26 cellular contexts compared by ENCODE assay signal in the genomic region with DNA sequence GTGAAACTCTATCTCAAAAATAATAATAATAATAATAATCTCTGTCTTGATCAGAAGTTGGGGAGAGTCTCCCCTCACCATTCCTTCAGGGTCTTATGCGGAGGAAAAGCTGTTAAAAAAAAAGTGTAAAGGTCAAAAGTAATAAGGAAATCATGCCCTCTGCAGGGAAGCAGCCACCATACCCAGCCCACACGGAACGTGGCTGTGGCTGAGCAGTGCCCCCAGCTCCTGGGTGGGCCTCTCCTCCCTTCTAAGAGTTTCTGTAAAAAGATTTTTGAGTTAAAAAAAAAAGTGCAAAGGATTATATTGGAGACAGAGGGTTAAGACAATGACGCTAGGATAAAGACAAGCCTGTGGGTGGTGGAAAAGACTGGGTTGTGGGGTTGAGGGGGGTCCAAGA. TPM values are rescaled to one million over a fixed set of nuclear protein-coding genes. Genes with fewer than 3 reads are reported as not detected.
A peak's percentile ranks its signal among the peaks of the same experiment; 100 is the strongest.
DNase-seq lines count a peak whose midpoint lies in the region; ATAC-seq, FAIRE-seq and TF ChIP-seq lines count a peak whose summit lies in the region.
"Had no signal": no experiment of that assay in that cellular context is flagged by ENCODE, and none has a peak within 500 bp of the region (broad histone marks: within the 10 kb centered on the region; RNA-seq: fewer than 3 reads in every experiment).

No MANE protein-coding gene starts in this region.

- no peaks in the 10 kb centered on the region for H3K9me3 ChIP-seq in HepG2 (ENCODE audit: low read length)
- H3K9me3 ChIP-seq in right lobe of liver: no peaks in the 10 kb centered on the region
- no peaks in the 10 kb centered on the region for H3K9me3 ChIP-seq in endodermal cell (ENCODE audit: control insufficient read depth, low read length)
- H3K9me3 ChIP-seq: Caco-2 had no signal

- H3K4me3 Mint-ChIP-seq in endodermal cell: no peak overlapping the region
- no peak overlapping the region for H3K4me3 Mint-ChIP-seq in stimulated activated memory B cell treated with anti-CD40 and anti-IgM and Interleukin-4, amounts not matched to agents 10 μg/mL and 1 μg/mL and 100 μg/mL, for 72 hours
- H3K4me3 Mint-ChIP-seq: B cell; CD8-positive, alpha-beta T cell had no signal

- H3K27ac ChIP-seq in HepG2 (ENCODE audit: extremely low read length, insufficient read depth, low read length) (no peak overlapping the region), right lobe of liver (no peak overlapping the region), endodermal cell (ENCODE audit: low read depth, low read length) (no peak overlapping the region)
- H3K27ac ChIP-seq: 22Rv1, C4-2B had no signal

- H2AFZ ChIP-seq in HepG2 (ENCODE audit: low read length): no peak overlapping the region

- no peaks in the 10 kb centered on the region for H3K36me3 ChIP-seq in HepG2 (replicated peaks in 1 of 2; ENCODE audit: control insufficient read depth in 1 of 2, insufficient read depth in 2 of 2, low read length in 2 of 2)
- H3K36me3 ChIP-seq in right lobe of liver: no peaks in the 10 kb centered on the region
- no peaks in the 10 kb centered on the region for H3K36me3 ChIP-seq in endodermal cell (ENCODE audit: control insufficient read depth, insufficient read depth, low read length)

- peaks cover 7% of the 10 kb centered on the region for H3K9me3 Mint-ChIP-seq in endodermal cell
- no peaks in the 10 kb centered on the region for H3K9me3 Mint-ChIP-seq in stimulated activated memory B cell treated with anti-CD40 and anti-IgM and Interleukin-4, amounts not matched to agents 10 μg/mL and 1 μg/mL and 100 μg/mL, for 72 hours
- H3K9me3 Mint-ChIP-seq: CD8-positive, alpha-beta T cell had no signal

- in situ Hi-C loops in HepG2 (cut with HindIII; ENCODE audit: extremely low pct_ligation_motif_present, low pct_unique_long_range_greater_than_20kb): no loop called here

- peaks cover 78% of the 10 kb centered on the region for H3K4me1 ChIP-seq in HepG2 (ENCODE audit: insufficient read depth, low read length)
- peaks cover 0 to 20% (median 0%) of the 10 kb centered on the region in 4 donors for H3K4me1 ChIP-seq in right lobe of liver
- H3K4me1 ChIP-seq in endodermal cell (ENCODE audit: control insufficient read depth, insufficient read depth, low read length): no peaks in the 10 kb centered on the region

- TF ChIP-seq CTCF in HepG2 (CRISPR knock-in tag; IDR thresholded peaks at IDR 0.05): no peak
- TF ChIP-seq CTCF in right lobe of liver (IDR thresholded peaks at IDR 0.05): no peak
- no peak for TF ChIP-seq CTCF in endodermal cell (conservative IDR thresholded peaks at IDR 0.05)

- peak overlapping the region; percentile 66 for H3K27ac Mint-ChIP-seq in endodermal cell
- H3K27ac Mint-ChIP-seq in stimulated activated memory B cell treated with anti-CD40 and anti-IgM and Interleukin-4, amounts not matched to agents 10 μg/mL and 1 μg/mL and 100 μg/mL, for 72 hours: peak overlapping the region; percentile 22
- H3K27ac Mint-ChIP-seq: B cell; CD8-positive, alpha-beta T cell had no signal

- BruUV-seq in HepG2 (replicated peaks; lab: Mats Ljungman, UMichigan): no TSS peak

- H3K4me3 ChIP-seq in HepG2 (replicated peaks in 1 of 3; ENCODE audit: insufficient read depth in 1 of 3, low read depth in 2 of 3, low read length in 3 of 3) (no peak overlapping the region), right lobe of liver (no peak overlapping the region), endodermal cell (ENCODE audit: low read length) (no peak overlapping the region)
- H3K4me3 ChIP-seq: GM12878, K562 had no signal

- no peaks in the 10 kb centered on the region for H3K36me3 Mint-ChIP-seq in endodermal cell (ENCODE audit: low read depth)
- H3K36me3 Mint-ChIP-seq in stimulated activated memory B cell treated with anti-CD40 and anti-IgM and Interleukin-4, amounts not matched to agents 10 μg/mL and 1 μg/mL and 100 μg/mL, for 72 hours: no peaks in the 10 kb centered on the region
- H3K36me3 Mint-ChIP-seq: CD8-positive, alpha-beta T cell had no signal

- TF ChIP-seq EP300 in HepG2 (IDR thresholded peaks at IDR 0.05; ENCODE audit: low read depth in 2 of 2, low read length in 2 of 2) (no peak), HepG2 (CRISPR knock-in tag; IDR thresholded peaks at IDR 0.05; ENCODE audit: borderline replicate concordance) (no peak)

- POLR2A ChIA-PET in HepG2 (lab: Yijun Ruan, JAX): interaction anchor here (2.6 to 7.5 kb wide), 2 partner anchors 11 to 29 kb away, joined by 25 to 89 read pairs; partner anchors contain the start of gene ITCH

- H3K4me1 Mint-ChIP-seq in endodermal cell: peaks cover 16% of the 10 kb centered on the region
- peaks cover 18% of the 10 kb centered on the region for H3K4me1 Mint-ChIP-seq in stimulated activated memory B cell treated with anti-CD40 and anti-IgM and Interleukin-4, amounts not matched to agents 10 μg/mL and 1 μg/mL and 100 μg/mL, for 72 hours

- ATAC-seq in HepG2 (no peak), right lobe of liver (no peak), HG02642 (IDR thresholded peaks at IDR 0.05; ENCODE audit: poor library complexity, unreplicated experiment) (no peak), HG02678 (IDR thresholded peaks at IDR 0.05; ENCODE audit: unreplicated experiment) (no peak), HG02623 (IDR thresholded peaks at IDR 0.05; ENCODE audit: unreplicated experiment) (no peak)
- no peak for ATAC-seq in stimulated activated memory B cell treated with anti-CD40 and anti-IgM and Interleukin-4, amounts not matched to agents 10 μg/mL and 1 μg/mL and 100 μg/mL, for 72 hours
- ATAC-seq: CD8-positive, alpha-beta T cell; GM12878; K562; SK-N-SH treated with all-trans-retinoic acid at 6 μM for 48 hours had no signal

- no peaks in the 10 kb centered on the region for H3K27me3 Mint-ChIP-seq in endodermal cell (ENCODE audit: insufficient read depth)
- no peaks in the 10 kb centered on the region for H3K27me3 Mint-ChIP-seq in stimulated activated memory B cell treated with anti-CD40 and anti-IgM and Interleukin-4, amounts not matched to agents 10 μg/mL and 1 μg/mL and 100 μg/mL, for 72 hours
- H3K27me3 Mint-ChIP-seq: B cell had no signal

- FAIRE-seq in HepG2 (lab: Jason Lieb, UNC): no peak
- FAIRE-seq: GM12878, H1, K562 had no signal

- 91% methylated on average over 4 of the region's 4 CpGs for WGBS in HepG2 (ENCODE audit: low lambda C conversion rate)
- 88% methylated on average over 4 of the region's 4 CpGs for WGBS in right lobe of liver (ENCODE audit: insufficient coverage, low coverage, low lambda C conversion rate, missing lambda C conversion rate)
- WGBS in endodermal cell (ENCODE audit: insufficient coverage in 1 of 2, insufficient read length in 1 of 2), 2 experiments: 88 to 96% methylated on average over 2 to 4 of the region's 4 CpGs

- CTCF ChIA-PET in HepG2 (lab: Yijun Ruan, JAX; ENCODE audit: low intra/inter-chr PET ratio, low total read pairs): no interaction called here

- H3K27me3 ChIP-seq in HepG2 (ENCODE audit: control insufficient read depth in 1 of 2, insufficient read depth in 2 of 2, low read length in 2 of 2) (no peaks in the 10 kb centered on the region), right lobe of liver (no peaks in the 10 kb centered on the region), endodermal cell (ENCODE audit: control insufficient read depth, insufficient read depth, low read length, poor library complexity, severe bottlenecking) (no peaks in the 10 kb centered on the region)

- H4K20me1 ChIP-seq in HepG2 (ENCODE audit: insufficient read depth, low read length): no peaks in the 10 kb centered on the region

- TF ChIP-seq POLR2A in HepG2 (IDR thresholded peaks at IDR 0.05; ENCODE audit: insufficient read depth in 1 of 2, low read depth in 2 of 2, low read length in 2 of 2) (no peak), right lobe of liver (IDR thresholded peaks at IDR 0.05) (no peak)

- H3K79me2 ChIP-seq in HepG2 (ENCODE audit: insufficient read depth, low read length): no peaks in the 10 kb centered on the region

- DNase-seq in HepG2 (ENCODE audit: low spot score) (no peak), right lobe of liver (no peak), endodermal cell (no peak), RKO (ENCODE audit: low spot score) (no peak)
- DNase-seq: Caco-2; CD8-positive, alpha-beta T cell; DMS79; EL; GDM1; HCEC 1CT; NCI-H2029; NCI-H446 treated with DMSO at 0.1 percent for 48 hours; NCI-H526; NCI-H82; NK-92 treated with Interleukin-12 subunit alpha and Interleukin-12 subunit beta, amount 100 ng/mL, for 24 hours had no signal

- intact Hi-C loops in HepG2 (cut with micrococcal nuclease; ENCODE audit: unreplicated experiment) (loop anchor here (5.0 kb wide), 1 partner anchor 74 kb away; no protein-coding TSS in a partner anchor), right lobe of liver (cut with DNase I) (no loop called here)

- TF ChIP-seq RAD21 in HepG2 (CRISPR knock-in tag; IDR thresholded peaks at IDR 0.05): no peak

- H3K4me2 ChIP-seq in HepG2 (ENCODE audit: low read depth, low read length): no peak overlapping the region

- no peak overlapping the region for H3K9ac ChIP-seq in HepG2 (ENCODE audit: insufficient read depth, low read depth, low read length)
- no peak overlapping the region for H3K9ac ChIP-seq in endodermal cell (ENCODE audit: extremely low read depth, low read length, poor library complexity, severe bottlenecking)

RNA-seq across cellular contexts. Expression of gene ITCH, which starts 29.3 kb away (rescaled TPM):
- total RNA-seq in HepG2 (2016; rRNA removed; fragmentation: Illumina TruSeq; extraction: Trizol) (112 and 162 TPM in 2 replicates), right lobe of liver (10 to 100 TPM; 32.8 to 71.4 (median 44.1) TPM), endodermal cell (10 to 100 TPM; 65.1 to 84.4 TPM)
- total RNA-seq in HepG2 (2016; cell fraction: cytosol; rRNA removed; fragmentation: Illumina TruSeq; extraction: Trizol; ENCODE audit: low read depth): 73.1 and 80.6 TPM in 2 replicates
- total RNA-seq in HepG2 (2016; cell fraction: insoluble cytoplasmic fraction; rRNA removed; fragmentation: Illumina TruSeq; extraction: Trizol): 111 and 151 TPM in 2 replicates
- 75.4 and 81.7 TPM in 2 replicates for total RNA-seq in HepG2 (2016; cell fraction: membrane; rRNA removed; fragmentation: Illumina TruSeq; extraction: Trizol)
- total RNA-seq in HepG2 (2016; cell fraction: nucleus; rRNA removed; fragmentation: Illumina TruSeq; extraction: Trizol): 124 and 131 TPM in 2 replicates
- 17.4 and 20.5 TPM in 2 replicates for polyA plus RNA-seq in HepG2 (2011; rRNA removed)
- 7.4 and 12.7 TPM in 2 replicates for polyA plus RNA-seq in HepG2 (2011; cell fraction: cytosol; rRNA removed)
- 12.2 and 17.3 TPM in 2 replicates for polyA plus RNA-seq in HepG2 (2011; cell fraction: nucleus; rRNA removed)
- polyA plus RNA-seq in HepG2 (2012): 44.6 and 45.2 TPM in 2 replicates
- polyA plus RNA-seq in HepG2 (2016; cell fraction: cytosol; fragmentation: Illumina TruSeq; extraction: Trizol; ENCODE audit: low read depth): 5.3 and 6.3 TPM in 2 replicates
- 65.3 and 70.7 TPM in 2 replicates for polyA plus RNA-seq in HepG2 (2016; cell fraction: insoluble cytoplasmic fraction; fragmentation: Illumina TruSeq; extraction: Trizol; ENCODE audit: low read depth)
- 15.2 and 15.3 TPM in 2 replicates for polyA plus RNA-seq in HepG2 (2016; cell fraction: membrane; fragmentation: Illumina TruSeq; extraction: Trizol; ENCODE audit: low read depth)
- 55.0 and 61.2 TPM in 2 replicates for polyA plus RNA-seq in HepG2 (2016; cell fraction: nucleus; fragmentation: Illumina TruSeq; extraction: Trizol; ENCODE audit: insufficient read depth, low read depth)
- 30.6 and 37.6 TPM in 2 replicates for polyA minus RNA-seq in HepG2 (2011; rRNA and poly(A)+ RNA removed; ENCODE audit: low replicate concordance)
- 38.7 and 40.1 TPM in 2 replicates for polyA minus RNA-seq in HepG2 (2011; cell fraction: cytosol; rRNA and poly(A)+ RNA removed)
- 79.4 and 86.2 TPM in 2 replicates for polyA minus RNA-seq in HepG2 (2011; cell fraction: nucleus; rRNA and poly(A)+ RNA removed)
- 39.3 TPM for polyA plus RNA-seq in endodermal cell (2013, experiment 1 of 2)
- polyA plus RNA-seq in endodermal cell (2013, experiment 2 of 2): 37.1 TPM

RNA-seq across cellular contexts. Expression of gene AHCY, which starts 30.6 kb away (rescaled TPM):
- total RNA-seq in HepG2 (2016; rRNA removed; fragmentation: Illumina TruSeq; extraction: Trizol) (407 and 447 TPM in 2 replicates), right lobe of liver (100 to 1,000 TPM in 5 of 6 experiments, 10 to 100 TPM in 1; 66.5 to 142 (median 111) TPM), endodermal cell (100 to 1,000 TPM; 271 to 350 TPM)
- total RNA-seq in HepG2 (2016; cell fraction: cytosol; rRNA removed; fragmentation: Illumina TruSeq; extraction: Trizol; ENCODE audit: low read depth): 184 and 192 TPM in 2 replicates
- 393 and 407 TPM in 2 replicates for total RNA-seq in HepG2 (2016; cell fraction: insoluble cytoplasmic fraction; rRNA removed; fragmentation: Illumina TruSeq; extraction: Trizol)
- 419 and 431 TPM in 2 replicates for total RNA-seq in HepG2 (2016; cell fraction: membrane; rRNA removed; fragmentation: Illumina TruSeq; extraction: Trizol)
- total RNA-seq in HepG2 (2016; cell fraction: nucleus; rRNA removed; fragmentation: Illumina TruSeq; extraction: Trizol): 242 and 265 TPM in 2 replicates
- 419 and 492 TPM in 2 replicates for polyA plus RNA-seq in HepG2 (2011; rRNA removed)
- polyA plus RNA-seq in HepG2 (2011; cell fraction: cytosol; rRNA removed): 522 and 613 TPM in 2 replicates
- 339 and 378 TPM in 2 replicates for polyA plus RNA-seq in HepG2 (2011; cell fraction: nucleus; rRNA removed)
- 339 and 364 TPM in 2 replicates for polyA plus RNA-seq in HepG2 (2012)
- 232 and 234 TPM in 2 replicates for polyA plus RNA-seq in HepG2 (2016; cell fraction: cytosol; fragmentation: Illumina TruSeq; extraction: Trizol; ENCODE audit: low read depth)
- polyA plus RNA-seq in HepG2 (2016; cell fraction: insoluble cytoplasmic fraction; fragmentation: Illumina TruSeq; extraction: Trizol; ENCODE audit: low read depth): 393 and 446 TPM in 2 replicates
- 384 and 399 TPM in 2 replicates for polyA plus RNA-seq in HepG2 (2016; cell fraction: membrane; fragmentation: Illumina TruSeq; extraction: Trizol; ENCODE audit: low read depth)
- polyA plus RNA-seq in HepG2 (2016; cell fraction: nucleus; fragmentation: Illumina TruSeq; extraction: Trizol; ENCODE audit: insufficient read depth, low read depth): 372 and 382 TPM in 2 replicates
- polyA minus RNA-seq in HepG2 (2011; rRNA and poly(A)+ RNA removed; ENCODE audit: low replicate concordance): 730 and 1,221 TPM in 2 replicates
- polyA minus RNA-seq in HepG2 (2011; cell fraction: cytosol; rRNA and poly(A)+ RNA removed): 306 and 309 TPM in 2 replicates
- 166 and 188 TPM in 2 replicates for polyA minus RNA-seq in HepG2 (2011; cell fraction: nucleus; rRNA and poly(A)+ RNA removed)
- polyA plus RNA-seq in endodermal cell (2013, experiment 1 of 2): 170 TPM
- polyA plus RNA-seq in endodermal cell (2013, experiment 2 of 2): 151 TPM
